ENCODE assay signal across 9 cellular contexts in genomic region chr10:90858489-90858968, GRCh38.
DNase-seq lines count a peak whose midpoint lies in the region; ATAC-seq, FAIRE-seq and TF ChIP-seq lines count a peak whose summit lies in the region.
"Had no signal": no experiment of that assay in that cellular context is flagged by ENCODE, and none has a peak within 500 bp of the region (broad histone marks: within the 10 kb centered on the region; RNA-seq: fewer than 3 reads in every experiment).

No MANE protein-coding gene starts in this region.

- H3K27me3 ChIP-seq in muscle layer of colon (ENCODE audit: control insufficient read depth in 1 of 2, insufficient read depth in 2 of 2, low read length in 2 of 2) = peaks cover 36 to 37% of the 10 kb centered on the region in 2 donors

- H3K36me3 ChIP-seq in muscle layer of colon (ENCODE audit: insufficient read depth, low read length) = no peaks in the 10 kb centered on the region

- H3K27ac ChIP-seq in muscle layer of colon (ENCODE audit: low read depth, low read length) = peak overlapping the region; percentile 29

- H3K9me3 Mint-ChIP-seq in stimulated activated naive CD8-positive, alpha-beta T cell treated with anti-CD3 and anti-CD28 coated beads, Interleukin-15, Interleukin-2, amounts not matched to agents 100 ng/mL and 50 ng/mL, for 24 hours = no peaks in the 10 kb centered on the region

- H3K4me1 ChIP-seq in muscle layer of colon (ENCODE audit: insufficient read depth, low read length) = no peaks in the 10 kb centered on the region

- H3K9ac ChIP-seq in muscle layer of colon (ENCODE audit: low read length) = peak overlapping the region; percentile 43

- no peak for TF ChIP-seq CTCF in choroid plexus epithelial cell (conservative IDR thresholded peaks at IDR 0.05; ENCODE audit: low read depth, low read length)

- peaks cover 19% of the 10 kb centered on the region for H3K4me1 Mint-ChIP-seq in stimulated activated naive CD8-positive, alpha-beta T cell treated with anti-CD3 and anti-CD28 coated beads, Interleukin-15, Interleukin-2, amounts not matched to agents 100 ng/mL and 50 ng/mL, for 24 hours (ENCODE audit: low read depth)

- peak overlapping the region; percentile 80 for H3K4me3 Mint-ChIP-seq in stimulated activated naive CD8-positive, alpha-beta T cell treated with anti-CD3 and anti-CD28 coated beads, Interleukin-15, Interleukin-2, amounts not matched to agents 100 ng/mL and 50 ng/mL, for 24 hours

- H3K4me3 ChIP-seq in choroid plexus epithelial cell (ENCODE audit: low read depth, low read length) (peak overlapping the region; percentile 73), muscle layer of colon (ENCODE audit: low read depth in 1 of 2, low read length in 2 of 2) (peak overlapping the region in 1 of 2 donors; percentile 51)

- H3K27me3 Mint-ChIP-seq in stimulated activated naive CD8-positive, alpha-beta T cell treated with anti-CD3 and anti-CD28 coated beads, Interleukin-15, Interleukin-2, amounts not matched to agents 100 ng/mL and 50 ng/mL, for 24 hours = peaks cover 72% of the 10 kb centered on the region

- FAIRE-seq in HTR-8/SVneo (lab: Jason Lieb, UNC) = no peak
- FAIRE-seq: G401.6 had no signal

- no peak overlapping the region for H3K27ac Mint-ChIP-seq in stimulated activated naive CD8-positive, alpha-beta T cell treated with anti-CD3 and anti-CD28 coated beads, Interleukin-15, Interleukin-2, amounts not matched to agents 100 ng/mL and 50 ng/mL, for 24 hours

- H3K36me3 Mint-ChIP-seq in stimulated activated naive CD8-positive, alpha-beta T cell treated with anti-CD3 and anti-CD28 coated beads, Interleukin-15, Interleukin-2, amounts not matched to agents 100 ng/mL and 50 ng/mL, for 24 hours (ENCODE audit: low read depth) = no peaks in the 10 kb centered on the region

- no peak for DNase-seq in stimulated activated naive CD8-positive, alpha-beta T cell treated with anti-CD3 and anti-CD28 coated beads, Interleukin-15, Interleukin-2, amounts not matched to agents 100 U/mL and 50 U/mL, for 24 hours
- DNase-seq in choroid plexus epithelial cell (ENCODE audit: low read depth) (peak; percentile 5), SIG-M5 treated with dmso at 0.1 percent for 504 hours (lab: John Stamatoyannopoulos, UW; ENCODE audit: unreplicated experiment) (no peak), HTR-8/SVneo (ENCODE audit: insufficient read length, low spot score) (no peak), NAMALWA (ENCODE audit: low spot score) (no peak)

- no peak for ATAC-seq in stimulated activated naive CD8-positive, alpha-beta T cell treated with anti-CD3 and anti-CD28 coated beads, Interleukin-15, Interleukin-2, amounts not matched to agents 100 U/mL and 50 U/mL, for 24 hours
- ATAC-seq in activated CD4-positive, CD25-positive, alpha-beta regulatory T cell treated with anti-CD3 and anti-CD28 coated beads, Interleukin-2, amount 50 U/mL, for 24 hours = no peak

- no peaks in the 10 kb centered on the region for H3K9me3 ChIP-seq in muscle layer of colon (ENCODE audit: low read length)
